8 cellular contexts compared by ENCODE assay signal in the genomic region with DNA sequence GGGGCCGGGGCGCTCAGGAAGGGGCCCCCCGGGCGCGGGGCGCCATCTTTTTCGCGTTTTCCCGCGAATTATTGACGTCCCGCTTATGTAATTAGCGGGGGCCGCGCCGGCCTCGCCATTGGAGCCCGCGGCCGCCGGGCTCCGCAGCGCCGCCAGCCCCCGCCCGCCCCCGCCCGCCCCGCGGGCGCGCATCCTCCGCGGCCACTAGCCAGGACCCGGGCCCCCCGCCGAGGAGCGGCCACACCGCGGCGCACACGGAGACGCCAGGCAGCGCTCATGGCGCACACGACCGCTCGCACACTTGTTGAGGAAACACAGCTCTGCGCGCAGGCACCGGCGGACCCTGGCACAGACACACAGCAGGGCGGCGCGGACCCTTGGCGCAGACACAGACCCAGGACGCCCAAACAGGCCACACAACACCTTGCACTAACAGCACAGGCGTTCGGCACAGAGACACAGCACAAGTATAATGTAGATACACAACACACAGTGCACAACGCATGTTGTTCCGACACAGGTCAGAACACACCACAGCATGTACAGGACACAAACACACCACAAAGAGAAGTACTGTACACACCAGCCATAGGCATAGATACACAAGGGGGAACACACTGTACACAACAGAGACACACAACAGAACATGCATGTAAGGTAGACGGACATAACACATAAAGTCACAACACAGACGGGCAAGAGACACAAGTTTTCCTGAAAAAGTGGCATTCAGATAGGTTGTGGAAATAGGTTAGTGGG. TPM values are rescaled to one million over a fixed set of nuclear protein-coding genes. Genes with fewer than 3 reads are reported as not detected.
DNase-seq lines count a peak whose midpoint lies in the region; ATAC-seq and TF ChIP-seq lines count a peak whose summit lies in the region.

No MANE protein-coding gene starts in this region.

- POLR2A ChIA-PET in naive thymus-derived CD4-positive, alpha-beta T cell (lab: Charles Lee), result interaction anchor here (1.9 to 16.9 kb wide), 6 partner anchors 9 to 57 kb away, joined by 8 to 703 read pairs (median 80); a partner anchor contains a TSS

- H3K36me3 Mint-ChIP-seq in naive thymus-derived CD4-positive, alpha-beta T cell, result peaks cover 0 to 49% (median 6%) of the 10 kb centered on the region in 5 donors

- H4K20me1 ChIP-seq in OCI-LY1 (ENCODE audit: insufficient read depth, low read length) (no peaks in the 10 kb centered on the region), fibroblast of lung (ENCODE audit: control insufficient read depth, extremely low read depth, insufficient read depth, low read length) (no peaks in the 10 kb centered on the region)

- TF ChIP-seq CTCF in OCI-LY1 (IDR thresholded peaks at IDR 0.05; ENCODE audit: low read length), result no peak; the same call in 1 of the 2 replicates
- TF ChIP-seq CTCF in fibroblast of lung (conservative IDR thresholded peaks at IDR 0.05 in 1 of 2, IDR thresholded peaks at IDR 0.05 in 1 of 2; ENCODE audit: low read depth in 1 of 2, low read length in 2 of 2), result peak in 1 of 2 donors; percentile 17

- no peaks in the 10 kb centered on the region for H3K9me2 ChIP-seq in OCI-LY1 (ENCODE audit: low read depth, low read length)

- DNase-seq in COLO668 (lab: John Stamatoyannopoulos, UW; ENCODE audit: unreplicated experiment) (peak; percentile 93), HT1080 (ENCODE audit: low read depth) (peak; percentile 50), activated T-helper 1 cell treated with Interleukin-2 at 50 U/mL for 16 hours (ENCODE audit: low read depth) (peak; percentile 60), fibroblast of lung (ENCODE audit: low read depth in 2 of 2) (peak; percentile 55 to 56)
- peak; percentile 46 to 79 (median 61) for DNase-seq in naive thymus-derived CD4-positive, alpha-beta T cell

- H2AFZ ChIP-seq in OCI-LY1 (ENCODE audit: low read length) (no peak overlapping the region), fibroblast of lung (ENCODE audit: low read length) (peak overlapping the region; percentile 99)

- H3K4me3 Mint-ChIP-seq in naive thymus-derived CD4-positive, alpha-beta T cell, result peak overlapping the region; percentile 89 to 98 (median 94)

- peaks cover 41 to 82% (median 78%) of the 10 kb centered on the region in 7 donors for H3K4me1 Mint-ChIP-seq in naive thymus-derived CD4-positive, alpha-beta T cell

- intact Hi-C loops in naive thymus-derived CD4-positive, alpha-beta T cell (cut with micrococcal nuclease), result loop anchor here (1.0 to 2.0 kb wide), 5 partner anchors 8 to 197 kb away; a partner anchor contains a TSS

- H3K27me3 ChIP-seq in OCI-LY1 (ENCODE audit: insufficient read depth, low read length) (no peaks in the 10 kb centered on the region), fibroblast of lung (ENCODE audit: control insufficient read depth, insufficient read depth, low read length) (no peaks in the 10 kb centered on the region), thymus (ENCODE audit: control insufficient read depth, insufficient read depth) (no peaks in the 10 kb centered on the region)
- H3K27me3 ChIP-seq in naive thymus-derived CD4-positive, alpha-beta T cell (ENCODE audit: control insufficient read depth in 2 of 2, insufficient read depth in 2 of 2, low read length in 2 of 2), result no peaks in the 10 kb centered on the region

- H3K9me3 ChIP-seq in OCI-LY1 (ENCODE audit: low read length) (no peaks in the 10 kb centered on the region), fibroblast of lung (ENCODE audit: control insufficient read depth, insufficient read depth, low read depth, low read length) (no peaks in the 10 kb centered on the region), thymus (ENCODE audit: control insufficient read depth) (no peaks in the 10 kb centered on the region)
- no peaks in the 10 kb centered on the region for H3K9me3 ChIP-seq in naive thymus-derived CD4-positive, alpha-beta T cell (ENCODE audit: control insufficient read depth in 2 of 3, low read length in 3 of 3)

- CTCF ChIA-PET in naive thymus-derived CD4-positive, alpha-beta T cell (lab: Charles Lee), result interaction anchor here (0.6 to 4.7 kb wide), 3 partner anchors 13 to 42 kb away, joined by 3 to 24 read pairs (median 3); no protein-coding TSS in a partner anchor

- peak overlapping the region; percentile 100 for H3K9ac ChIP-seq in OCI-LY1 (ENCODE audit: low read length)
- H3K9ac ChIP-seq in fibroblast of lung (ENCODE audit: insufficient read depth, low read length), result peak overlapping the region; percentile 62

- no peaks in the 10 kb centered on the region for H3K27me3 Mint-ChIP-seq in naive thymus-derived CD4-positive, alpha-beta T cell

- H3K27ac Mint-ChIP-seq in naive thymus-derived CD4-positive, alpha-beta T cell, result peak overlapping the region; percentile 93 to 99 (median 96)

- H3K27ac ChIP-seq in OCI-LY1 (ENCODE audit: low read depth, low read length, poor library complexity, severe bottlenecking) (peak overlapping the region; percentile 97), fibroblast of lung (ENCODE audit: insufficient read depth, low read length) (peak overlapping the region; percentile 88), thymus (ENCODE audit: low read depth) (peak overlapping the region; percentile 99)
- peak overlapping the region; percentile 94 for H3K27ac ChIP-seq in naive thymus-derived CD4-positive, alpha-beta T cell (ENCODE audit: low read depth, low read length)

- peak; percentile 36 for ATAC-seq in GM19455 (IDR thresholded peaks at IDR 0.05; ENCODE audit: unreplicated experiment)
- peak; percentile 69 for ATAC-seq in naive thymus-derived CD4-positive, alpha-beta T cell

- peak overlapping the region; percentile 100 for H3K4me2 ChIP-seq in OCI-LY1 (ENCODE audit: low read length)
- H3K4me2 ChIP-seq in fibroblast of lung (ENCODE audit: extremely low read depth, insufficient read depth, low read length), result peak overlapping the region; percentile 99

- H3K4me3 ChIP-seq in OCI-LY1 (ENCODE audit: low read depth, low read length, poor library complexity, severe bottlenecking) (peak overlapping the region; percentile 94), fibroblast of lung (replicated peaks in 1 of 4; ENCODE audit: control extremely low read depth in 1 of 4, insufficient read depth in 1 of 4, low read depth in 3 of 4, low read length in 4 of 4) (peak overlapping the region; percentile 58 to 77 (median 66)), thymus (ENCODE audit: low read length) (peak overlapping the region; percentile 71)
- H3K4me3 ChIP-seq in naive thymus-derived CD4-positive, alpha-beta T cell (ENCODE audit: low read length), result peak overlapping the region; percentile 82

- peaks cover 0 to 1% (median 0%) of the 10 kb centered on the region in 11 donors for H3K9me3 Mint-ChIP-seq in naive thymus-derived CD4-positive, alpha-beta T cell

- peaks cover 6% of the 10 kb centered on the region; the same call in 1 of the 2 replicates for H3F3A ChIP-seq in OCI-LY1 (ENCODE audit: insufficient read depth, low read length)

- H3K36me3 ChIP-seq in OCI-LY1 (ENCODE audit: insufficient read depth, low read length) (peaks cover 25% of the 10 kb centered on the region; the same call in 1 of the 2 replicates), fibroblast of lung (ENCODE audit: control insufficient read depth, insufficient read depth, low read length) (peaks cover 9% of the 10 kb centered on the region), thymus (ENCODE audit: control insufficient read depth, insufficient read depth) (peaks cover 15% of the 10 kb centered on the region)
- H3K36me3 ChIP-seq in naive thymus-derived CD4-positive, alpha-beta T cell (ENCODE audit: control insufficient read depth in 2 of 3, insufficient read depth in 3 of 3, low read length in 3 of 3), result peaks cover 0 to 20% (median 0%) of the 10 kb centered on the region in 3 experiments

- H3K79me2 ChIP-seq in OCI-LY1 (ENCODE audit: insufficient read depth, low read length) (no peaks in the 10 kb centered on the region), fibroblast of lung (ENCODE audit: control insufficient read depth, insufficient read depth, low read length) (peaks cover 15% of the 10 kb centered on the region)

- H3K4me1 ChIP-seq in OCI-LY1 (ENCODE audit: insufficient read depth, low read length, severe bottlenecking) (peaks cover 44% of the 10 kb centered on the region), fibroblast of lung (ENCODE audit: control insufficient read depth, extremely low read depth, insufficient read depth, low read length) (peaks cover 8% of the 10 kb centered on the region), thymus (ENCODE audit: control insufficient read depth, insufficient read depth, low read length) (peaks cover 23% of the 10 kb centered on the region)
- peaks cover 41 to 51% of the 10 kb centered on the region in 2 donors for H3K4me1 ChIP-seq in naive thymus-derived CD4-positive, alpha-beta T cell (ENCODE audit: control insufficient read depth in 2 of 2, insufficient read depth in 2 of 2, low read length in 2 of 2)

- WGBS in thymus, result 2% methylated on average over 63 of the region's 63 CpGs

RNA-seq across cellular contexts. Expression of a gene that starts 0.5 kb away (rescaled TPM):
- total RNA-seq in HT1080 (2014; rRNA removed; shearing (Covaris generic)), result 87.7 and 97.9 TPM in 2 replicates
- polyA plus RNA-seq in HT1080 (2015; cell fraction: cytosol; rRNA removed), result 38.7 and 40.6 TPM in 2 replicates
- 59.3 and 68.3 TPM in 2 replicates for polyA plus RNA-seq in HT1080 (2015; cell fraction: nucleus; rRNA removed)
- total RNA-seq in fibroblast of lung, result 22.1 and 38.3 TPM in 2 replicates
- polyA plus RNA-seq in fibroblast of lung (21.4 and 60.5 TPM in 2 replicates), thymus (32.6 TPM)
- polyA plus RNA-seq in fibroblast of lung (2012), result 26.3 and 73.6 TPM in 2 replicates
- polyA minus RNA-seq in fibroblast of lung (ENCODE audit: low replicate concordance), result 47.6 and 166 TPM in 2 replicates
- 100 to 1,000 TPM in 3 of 5 experiments, 10 to 100 TPM in 2; 65.9 to 271 (median 197) TPM for total RNA-seq in naive thymus-derived CD4-positive, alpha-beta T cell
- 10 to 100 TPM; 13.1 to 16.5 TPM for polyA plus RNA-seq in naive thymus-derived CD4-positive, alpha-beta T cell

RNA-seq across cellular contexts. Expression of a gene that starts 34.7 kb away (rescaled TPM):
- total RNA-seq in HT1080 (2014; rRNA removed; shearing (Covaris generic)), result 10.4 and 13.2 TPM in 2 replicates
- 19.8 and 23.2 TPM in 2 replicates for polyA plus RNA-seq in HT1080 (2015; cell fraction: cytosol; rRNA removed)
- 20.0 and 21.3 TPM in 2 replicates for polyA plus RNA-seq in HT1080 (2015; cell fraction: nucleus; rRNA removed)
- total RNA-seq in fibroblast of lung, result 31.8 and 33.9 TPM in 2 replicates
- polyA plus RNA-seq in fibroblast of lung (48.3 and 56.2 TPM in 2 replicates), thymus (24.2 TPM)
- polyA plus RNA-seq in fibroblast of lung (2012), result 25.4 and 31.1 TPM in 2 replicates
- 9.3 and 11.4 TPM in 2 replicates for polyA minus RNA-seq in fibroblast of lung (ENCODE audit: low replicate concordance)
- total RNA-seq in naive thymus-derived CD4-positive, alpha-beta T cell, result 10 to 100 TPM; 33.5 to 63.9 (median 44.0) TPM
- 10 to 100 TPM; 22.3 to 29.2 TPM for polyA plus RNA-seq in naive thymus-derived CD4-positive, alpha-beta T cell

RNA-seq across cellular contexts. Expression of a gene that starts 49.1 kb away (rescaled TPM):
- total RNA-seq in HT1080 (2014; rRNA removed; shearing (Covaris generic)), result 0.43 and 0.70 TPM in 2 replicates
- polyA plus RNA-seq in HT1080 (2015; cell fraction: cytosol; rRNA removed), result 1.4 and 1.5 TPM in 2 replicates
- polyA plus RNA-seq in HT1080 (2015; cell fraction: nucleus; rRNA removed), result 0.85 and 1.4 TPM in 2 replicates
- total RNA-seq in fibroblast of lung, result 2.6 and 3.8 TPM in 2 replicates
- polyA plus RNA-seq in fibroblast of lung (0.58 and 0.93 TPM in 2 replicates), thymus (21.7 TPM)
- polyA plus RNA-seq in fibroblast of lung (2012), result 0.52 and 0.82 TPM in 2 replicates
- 1.4 TPM in 2 replicates for polyA minus RNA-seq in fibroblast of lung (ENCODE audit: low replicate concordance)
- 100 to 1,000 TPM in 2 of 5 experiments, 10 to 100 TPM in 3; 58.7 to 131 (median 98.2) TPM for total RNA-seq in naive thymus-derived CD4-positive, alpha-beta T cell
- 1 to 10 TPM; 3.7 to 6.6 TPM for polyA plus RNA-seq in naive thymus-derived CD4-positive, alpha-beta T cell

Comparison
In these comparisons a context has a peak if more than half of its experiments do, and no peak if none do; other contexts are left out.
1. Peak in every context shown above with its lines: DNase-seq, ATAC-seq, H3K4me3 ChIP-seq and H3K27ac ChIP-seq.
2. RNA of a gene that starts 49.1 kb away (total RNA-seq): 58.7 to 131 TPM in naive thymus-derived CD4-positive, alpha-beta T cell; 2.6 to 3.8 TPM in fibroblast of lung and 0.43 to 0.70 TPM in HT1080; every median in the first group is over 10 times any median in the second.